18 cellular contexts compared by ENCODE assay signal in genomic region chr3:69116897-69117296, GRCh38. TPM values are rescaled to one million over a fixed set of nuclear protein-coding genes. Genes with fewer than 3 reads are reported as not detected.
DNase-seq lines count a peak whose midpoint lies in the region; ATAC-seq, FAIRE-seq and TF ChIP-seq lines count a peak whose summit lies in the region.
"Had no signal": no experiment of that assay in that cellular context is flagged by ENCODE, and none has a peak within 500 bp of the region (broad histone marks: within the 10 kb centered on the region; RNA-seq: fewer than 3 reads in every experiment).

No MANE protein-coding gene starts in this region.

- no peak for DNase-seq in heart right ventricle
- no peak for DNase-seq in Right ventricle myocardium inferior (ENCODE audit: missing footprints)
- peak; percentile 34 for DNase-seq in epithelial cell of esophagus (ENCODE audit: low read depth)
- DNase-seq in mucosa of descending colon: no peak
- no peak for DNase-seq in urothelium cell line (ENCODE audit: low spot score)
- DNase-seq in activated T-cell treated with anti-CD3 and anti-CD28 coated beads for 4 hours: no peak
- DNase-seq: activated T-cell treated with anti-CD3 and anti-CD28 coated beads, Interleukin-2, amount 50 U/mL, for 24 hours; DMS 273 treated with DMSO at 0.1 percent for 48 hours; lower lobe of right lung; NCI-H2029 treated with DMSO at 0.1 percent for 48 hours; stimulated activated CD4-positive, alpha-beta T cell treated with anti-CD3 and anti-CD28 coated beads, Interleukin-2, amount 100 ng/mL, for 48 hours; SW 1271 had no signal

- H3K36me3 ChIP-seq in heart right ventricle: peaks cover 0 to 6% (median 0%) of the 10 kb centered on the region in 9 donors
- H3K36me3 ChIP-seq in mucosa of descending colon (ENCODE audit: low read depth): no peaks in the 10 kb centered on the region
- H3K36me3 ChIP-seq: gastroesophageal sphincter, lower lobe of right lung had no signal

- peaks cover 0 to 33% (median 18%) of the 10 kb centered on the region in 9 donors for H3K4me1 ChIP-seq in heart right ventricle
- H3K4me1 ChIP-seq in mucosa of descending colon (ENCODE audit: low read depth): no peaks in the 10 kb centered on the region
- H3K4me1 ChIP-seq: lower lobe of right lung had no signal

- H3K4me3 ChIP-seq in heart right ventricle: peak overlapping the region in 9 of 10 donors; percentile 4 to 40 (median 21)
- H3K4me3 ChIP-seq in epithelial cell of esophagus (ENCODE audit: low read length): no peak overlapping the region
- H3K4me3 ChIP-seq in mucosa of descending colon: no peak overlapping the region
- H3K4me3 ChIP-seq: gastroesophageal sphincter, lower lobe of right lung had no signal

- FAIRE-seq in urothelium cell line (lab: Jason Lieb, UNC): no peak

- no peak for TF ChIP-seq CTCF in heart right ventricle (IDR thresholded peaks at IDR 0.05)
- no peak for TF ChIP-seq CTCF in epithelial cell of esophagus (IDR thresholded peaks at IDR 0.05; ENCODE audit: insufficient read depth, low read depth, low read length, missing control alignments)
- TF ChIP-seq CTCF in mucosa of descending colon (IDR thresholded peaks at IDR 0.05): no peak

- no peaks in the 10 kb centered on the region for H3K9me3 ChIP-seq in heart right ventricle
- H3K9me3 ChIP-seq in mucosa of descending colon: no peaks in the 10 kb centered on the region
- H3K9me3 ChIP-seq: gastroesophageal sphincter, lower lobe of right lung had no signal

- H3K27me3 ChIP-seq in heart right ventricle: no peaks in the 10 kb centered on the region
- H3K27me3 ChIP-seq: gastroesophageal sphincter had no signal

- peak in 3 of 8 donors; percentile 36 to 55 (median 43) for ATAC-seq in heart right ventricle
- ATAC-seq in Right ventricle myocardium inferior: no peak
- ATAC-seq in mucosa of descending colon: peak; percentile 69
- ATAC-seq in HG03439 (IDR thresholded peaks at IDR 0.05; ENCODE audit: unreplicated experiment): no peak
- ATAC-seq: gastroesophageal sphincter, lower lobe of right lung had no signal

- H3K27ac ChIP-seq in heart right ventricle: peak overlapping the region; percentile 24 to 87 (median 70)
- H3K27ac ChIP-seq in temporal lobe (ENCODE audit: low read depth, low read length): peak overlapping the region; percentile 81
- H3K27ac ChIP-seq: gastroesophageal sphincter, KMS-11, lower lobe of right lung had no signal

- 43 to 54% methylated on average over 3 of the region's 3 CpGs for whole genome bisulfite sequencing in heart right ventricle, 2 donors

- intact Hi-C loops in heart right ventricle (cut with DNase I): loop anchor here in 1 of 10 donors (5.0 kb wide), 1 partner anchor 35 kb away; the partner anchor contains the start of genes ARL6IP5 and UBA3
- intact Hi-C loops in Right ventricle myocardium inferior (cut with DNase I): loop anchor here (1.0 kb wide), 1 partner anchor 31 kb away; no protein-coding TSS in a partner anchor
- intact Hi-C loops in mucosa of descending colon (cut with DNase I, micrococcal nuclease): no loop called here

RNA-seq across cellular contexts. Expression of gene LMOD3, which starts 5.5 kb away (rescaled TPM):
- total RNA-seq in heart right ventricle: 100 to 1,000 TPM; 122 to 240 (median 188) TPM
- polyA plus RNA-seq in heart right ventricle: 10 to 100 TPM; 28.6 to 96.1 TPM
- 149 TPM for total RNA-seq in Right ventricle myocardium inferior
- under 1 TPM in 2 of 3 donors, not detected in 1; 0.13 to 0.34 TPM for total RNA-seq in mucosa of descending colon
- under 0.01 TPM for total RNA-seq in temporal lobe
- total RNA-seq: posterior vena cava had no signal
- polyA plus RNA-seq: AG04450 had no signal

RNA-seq across cellular contexts. Expression of gene ARL6IP5, which starts 32.2 kb away (rescaled TPM):
- total RNA-seq in heart right ventricle (100 to 1,000 TPM; 151 to 226 (median 195) TPM), Right ventricle myocardium inferior (195 TPM), mucosa of descending colon (100 to 1,000 TPM; 111 to 129 (median 119) TPM), temporal lobe (47.2 TPM)
- 100 to 1,000 TPM; 156 to 224 TPM for polyA plus RNA-seq in heart right ventricle

RNA-seq across cellular contexts. Expression of gene UBA3, which starts 36.7 kb away (rescaled TPM):
- total RNA-seq in heart right ventricle: 100 to 1,000 TPM in 3 of 10 donors, 10 to 100 TPM in 7; 73.6 to 119 (median 87.2) TPM
- polyA plus RNA-seq in heart right ventricle: 10 to 100 TPM; 36.7 to 45.1 TPM
- 89.1 TPM for total RNA-seq in Right ventricle myocardium inferior
- total RNA-seq in mucosa of descending colon: 10 to 100 TPM; 46.5 to 59.3 (median 51.8) TPM
- total RNA-seq in temporal lobe: 76.2 TPM

Comparison
In these comparisons a context has a peak if more than half of its experiments do, and no peak if none do; other contexts are left out.
1. H3K4me3 ChIP-seq: peak in heart right ventricle (9 of 10); none in epithelial cell of esophagus (single experiment) and mucosa of descending colon (single experiment).
2. RNA of gene LMOD3, which starts 5.5 kb away (total RNA-seq): 122 to 240 TPM in heart right ventricle and 149 TPM in Right ventricle myocardium inferior (single experiment); 0.13 to 0.34 TPM in mucosa of descending colon and under 0.01 TPM in temporal lobe (single experiment); every median in the first group is over 10 times any median in the second.